Comparison of ENCODE assay signal across 7 cellular contexts in the genomic region with DNA sequence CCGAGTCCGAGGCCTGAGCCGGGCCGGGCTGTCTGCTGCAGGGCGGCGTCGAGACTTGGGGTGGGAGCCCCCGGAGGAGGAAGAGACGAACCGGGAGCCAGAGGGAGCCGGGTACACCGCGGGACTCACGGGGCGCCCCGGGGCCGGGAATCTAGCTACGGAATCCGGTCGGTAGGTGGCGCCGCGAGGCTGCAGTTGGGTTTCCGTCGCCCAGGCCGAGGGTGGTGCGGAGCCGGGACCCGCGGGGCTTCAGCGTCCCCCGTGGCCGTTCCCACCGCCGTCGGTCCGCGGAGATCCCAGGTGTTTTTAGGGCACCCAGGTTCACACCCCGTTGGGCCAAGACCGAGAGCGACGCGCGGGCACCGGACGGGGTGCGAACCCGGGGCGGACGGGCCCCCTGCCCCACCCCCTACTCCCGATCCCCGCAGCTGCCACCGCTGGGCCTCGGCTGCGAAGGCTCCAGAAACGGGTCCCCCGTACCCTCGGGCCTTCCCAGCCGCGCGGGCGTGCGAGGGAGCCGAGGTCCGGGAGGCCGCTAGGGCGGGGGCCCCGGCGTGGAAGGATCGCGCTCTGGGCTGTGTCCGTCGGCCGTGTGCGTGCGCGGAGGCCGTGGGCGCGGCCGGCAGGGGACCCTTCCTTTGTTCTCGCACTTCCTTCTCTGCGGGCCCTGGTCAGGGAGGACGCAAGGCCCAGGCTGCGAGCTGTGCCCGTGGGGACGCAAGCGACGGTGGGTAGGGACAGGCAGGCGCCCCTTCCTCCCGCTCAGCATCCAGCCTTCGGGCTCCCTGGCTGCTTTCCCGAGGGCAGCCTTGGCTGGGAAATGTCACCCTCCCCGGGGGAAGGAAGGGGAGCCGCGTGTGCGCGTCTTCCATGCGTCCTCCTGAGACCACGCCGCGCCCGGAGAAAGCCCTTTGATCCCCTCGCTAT.
DNase-seq lines count a peak whose midpoint lies in the region; TF ChIP-seq lines count a peak whose summit lies in the region.

No MANE protein-coding gene starts in this region.

- no peak for TF ChIP-seq POLR2A in esophagus muscularis mucosa (IDR thresholded peaks at IDR 0.05; ENCODE audit: low read depth)

- no peaks in the 10 kb centered on the region for H3K36me3 ChIP-seq in NT2/D1 (ENCODE audit: insufficient read depth, insufficient read length, low read length)
- H3K36me3 ChIP-seq in esophagus muscularis mucosa: no peaks in the 10 kb centered on the region
- no peaks in the 10 kb centered on the region for H3K36me3 ChIP-seq in muscle layer of colon (ENCODE audit: insufficient read depth, low read length)

- H3K27me3 ChIP-seq in NT2/D1 (ENCODE audit: insufficient read depth, insufficient read length): peaks cover 14% of the 10 kb centered on the region
- H3K27me3 ChIP-seq in esophagus muscularis mucosa: no peaks in the 10 kb centered on the region
- H3K27me3 ChIP-seq in muscle layer of colon (ENCODE audit: control insufficient read depth in 1 of 2, insufficient read depth in 2 of 2, low read length in 2 of 2): no peaks in the 10 kb centered on the region

- no peak for TF ChIP-seq EP300 in esophagus muscularis mucosa (IDR thresholded peaks at IDR 0.05)

- H3K4me1 ChIP-seq in NT2/D1 (ENCODE audit: insufficient read depth, insufficient read length) (peaks cover 21% of the 10 kb centered on the region), esophagus muscularis mucosa (peaks cover 5 to 15% (median 15%) of the 10 kb centered on the region in 4 donors), muscle layer of colon (ENCODE audit: insufficient read depth, low read length) (no peaks in the 10 kb centered on the region)

- H3K9ac ChIP-seq in NT2/D1 (ENCODE audit: insufficient read length, low read depth) (peak overlapping the region; percentile 92), muscle layer of colon (ENCODE audit: low read length) (no peak overlapping the region)

- DNase-seq in GM13977 (ENCODE audit: low spot score) (peak; percentile 92), HK-2 (ENCODE audit: unreplicated experiment) (peak; percentile 82), NT2/D1 (ENCODE audit: low read depth, low spot score) (peak; percentile 59), activated T-cell treated with anti-CD3 and anti-CD28 coated beads for 48 hours (ENCODE audit: low read depth) (peak; percentile 75), esophagus muscularis mucosa (ENCODE audit: extremely low spot score) (peak; percentile 94)
- DNase-seq in stimulated activated CD8-positive, alpha-beta memory T cell treated with anti-CD3 and anti-CD28 coated beads, Interleukin-4, amount 100 ng/mL, for 48 hours: peak; percentile 91

- in situ Hi-C loops in GM13977 (cut with MboI; ENCODE audit: low pct_unique_long_range_greater_than_20kb, low sequenced_read_pairs, unreplicated experiment): loop anchor here (25.0 kb wide), 1 partner anchor 829 kb away; no protein-coding TSS in a partner anchor

- peak; percentile 90 for TF ChIP-seq CTCF in GM13977 (IDR thresholded peaks at IDR 0.05; ENCODE audit: extremely low read depth, insufficient read depth, missing control alignments)
- peak; percentile 64 to 87 (median 74) for TF ChIP-seq CTCF in esophagus muscularis mucosa (IDR thresholded peaks at IDR 0.05)

- WGBS in esophagus muscularis mucosa: 12% methylated on average over 49 of the region's 104 CpGs

- peak overlapping the region; percentile 69 for H3K4me3 ChIP-seq in NT2/D1 (ENCODE audit: insufficient read length, low read depth)
- peak overlapping the region; percentile 62 to 77 (median 66) for H3K4me3 ChIP-seq in esophagus muscularis mucosa
- peak overlapping the region; percentile 50 to 80 for H3K4me3 ChIP-seq in muscle layer of colon (ENCODE audit: low read depth in 1 of 2, low read length in 2 of 2)

- H3K9me3 ChIP-seq in NT2/D1 (ENCODE audit: insufficient read depth, low read length) (no peaks in the 10 kb centered on the region), esophagus muscularis mucosa (no peaks in the 10 kb centered on the region), muscle layer of colon (ENCODE audit: low read length) (no peaks in the 10 kb centered on the region)

- intact Hi-C loops in esophagus muscularis mucosa (cut with DNase I): loop anchor here (5.0 to 10.0 kb wide), 4 partner anchors 149 to 819 kb away; partner anchors contain the start of gene MAPKAP1

- H3K27ac ChIP-seq in esophagus muscularis mucosa (replicated peaks in 1 of 4) (peak overlapping the region in 3 of 4 donors; percentile 37 to 63 (median 47)), muscle layer of colon (ENCODE audit: low read depth, low read length) (peak overlapping the region; percentile 42)

Comparison
In these comparisons a context has a peak if more than half of its experiments do, and no peak if none do; other contexts are left out.
1. Peak in every context shown above with its lines: DNase-seq, H3K4me3 ChIP-seq and H3K27ac ChIP-seq.